ENCODE assay signal across 8 cellular contexts in the genomic region with DNA sequence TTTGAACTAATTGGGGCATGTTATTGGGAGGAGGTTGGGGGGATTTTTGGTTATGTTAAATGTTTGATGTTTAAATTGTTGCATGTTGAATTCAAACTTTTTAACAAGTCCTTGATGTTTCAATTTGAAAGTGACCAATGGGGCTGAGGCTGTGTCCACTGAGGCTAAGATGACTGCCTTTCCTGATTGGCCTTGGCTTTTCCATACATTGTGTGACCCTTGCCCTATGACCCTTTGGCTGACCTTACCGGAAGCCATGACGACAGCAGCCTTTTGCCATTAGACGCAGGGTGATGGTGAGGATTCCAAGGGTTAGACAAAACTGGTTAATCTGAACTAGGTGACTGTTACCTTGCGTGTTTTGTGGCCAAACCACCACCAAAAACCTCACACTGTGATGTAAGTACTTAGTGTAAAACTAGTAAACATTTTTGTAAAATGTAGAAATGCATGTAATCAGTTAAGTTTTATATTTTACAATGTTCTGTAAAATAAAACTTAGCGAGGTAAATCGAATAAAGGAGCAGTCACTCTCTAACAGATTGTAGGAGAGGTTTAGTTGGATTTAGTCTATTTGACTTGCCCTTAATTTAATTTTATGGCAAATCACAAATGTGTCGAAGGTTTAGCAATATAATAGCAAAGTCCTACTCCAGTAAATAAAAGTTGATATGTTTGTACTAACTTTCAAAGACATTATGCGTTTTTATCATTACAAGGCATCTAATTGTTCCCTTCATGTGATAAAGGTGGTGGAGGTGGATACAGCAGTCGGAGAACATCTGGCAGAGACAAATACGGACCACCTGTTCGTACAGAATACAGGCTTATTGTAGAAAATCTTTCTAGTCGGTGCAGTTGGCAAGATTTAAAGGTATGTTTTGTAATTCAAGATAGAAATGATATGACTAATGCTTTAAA. TPM values are rescaled to one million over a fixed set of nuclear protein-coding genes. Genes with fewer than 3 reads are reported as not detected.
DNase-seq lines count a peak whose midpoint lies in the region; ATAC-seq, FAIRE-seq and TF ChIP-seq lines count a peak whose summit lies in the region.

No MANE protein-coding gene starts in this region.

- no peak for DNase-seq in BE2C
- peak; percentile 31 to 86 (median 51) for DNase-seq in K562 (ENCODE audit: extremely low read depth in 1 of 4, low spot score in 3 of 4)
- DNase-seq in lung microvascular endothelial cell (ENCODE audit: low read depth in 2 of 2), result peak; percentile 17 to 43
- DNase-seq in NCI-H526 (lab: John Stamatoyannopoulos, UW), result no peak
- no peak for DNase-seq in islet precursor cell

- H4K20me1 ChIP-seq in K562 (replicated peaks; ENCODE audit: control insufficient read depth, insufficient read depth, low read length), result peaks cover 13% of the 10 kb centered on the region; the same call in 1 of the 2 replicates

- H3K4me1 ChIP-seq in BE2C, result no peaks in the 10 kb centered on the region
- H3K4me1 ChIP-seq in K562 (replicated peaks in 1 of 2; ENCODE audit: control insufficient read depth in 2 of 2, insufficient read depth in 2 of 2, low read length in 2 of 2), result peaks cover 7 to 8% of the 10 kb centered on the region in 2 experiments; a peak in 4 of 5 replicates
- H3K4me1 ChIP-seq in urinary bladder (ENCODE audit: insufficient read depth), result no peaks in the 10 kb centered on the region

- ATAC-seq in K562 (peak; percentile 22), GM18517 (IDR thresholded peaks at IDR 0.05; ENCODE audit: unreplicated experiment) (no peak)

- no peak for TF ChIP-seq CTCF in BE2C (IDR thresholded peaks at IDR 0.05; ENCODE audit: low read depth, low read length)
- no peak for TF ChIP-seq CTCF in K562 (IDR thresholded peaks at IDR 0.05 in 2 of 3, conservative IDR thresholded peaks at IDR 0.05 in 1 of 3; ENCODE audit: insufficient read depth in 2 of 3, low read depth in 1 of 3, low read length in 3 of 3)

- TF ChIP-seq POLR2A in K562 (conservative IDR thresholded peaks at IDR 0.05), result peak; percentile 8; the same call in 1 of the 2 replicates

- no peak overlapping the region for H2AFZ ChIP-seq in K562 (ENCODE audit: low read depth, low read length)

- BruUV-seq in K562 (replicated peaks; lab: Mats Ljungman, UMichigan), result TSS peak; percentile 44

- no peak for TF ChIP-seq EP300 in K562 (IDR thresholded peaks at IDR 0.05; ENCODE audit: low read length)

- intact Hi-C loops in K562 (cut with micrococcal nuclease), result loop anchor here (5.0 to 10.0 kb wide), 2 partner anchors 58 to 266 kb away; a partner anchor contains a TSS

- H3K4me2 ChIP-seq in K562 (ENCODE audit: insufficient read depth, low read length), result peak overlapping the region; percentile 85

- CTCF ChIA-PET in K562 (lab: Yijun Ruan, JAX; ENCODE audit: low intra/inter-chr PET ratio), result no interaction called here

- POLR2A ChIA-PET in K562 (lab: Yijun Ruan, JAX), result interaction anchor here (0.6 to 3.8 kb wide), 15 partner anchors 10 to 535 kb away, joined by 3 to 27 read pairs (median 5); a partner anchor contains a TSS

- H3K27me3 ChIP-seq in BE2C (no peaks in the 10 kb centered on the region), K562 (ENCODE audit: control insufficient read depth in 2 of 2, insufficient read depth in 2 of 2, low read length in 2 of 2) (no peaks in the 10 kb centered on the region)

- FAIRE-seq in K562 (lab: Jason Lieb, UNC), result peak; percentile 77

- H3K79me2 ChIP-seq in K562 (ENCODE audit: control insufficient read depth, insufficient read depth, low read length), result peaks cover 53% of the 10 kb centered on the region

- no peak for TF ChIP-seq RAD21 in K562 (CRISPR knock-in tag; conservative IDR thresholded peaks at IDR 0.05 in 1 of 2, IDR thresholded peaks at IDR 0.05 in 1 of 2)

- WGBS in K562 (ENCODE audit: insufficient coverage, low coverage, missing lambda C conversion rate), result 45% methylated on average over 12 of the region's 12 CpGs
- 51% methylated on average over 12 of the region's 12 CpGs for WGBS in urinary bladder

- peak overlapping the region; percentile 97 for H3K27ac ChIP-seq in KOPT-K1 (ENCODE audit: low read depth, low read length, poor library complexity, severe bottlenecking)
- peak overlapping the region; percentile 100 for H3K27ac ChIP-seq in K562 (ENCODE audit: extremely low read depth, low read depth, low read length)
- no peak overlapping the region for H3K27ac ChIP-seq in urinary bladder (ENCODE audit: low read depth)

- H3K36me3 ChIP-seq in BE2C (peaks cover 57% of the 10 kb centered on the region), KOPT-K1 (ENCODE audit: insufficient read depth, low read length) (peaks cover 56% of the 10 kb centered on the region), K562 (ENCODE audit: control insufficient read depth, insufficient read depth, low read length) (peaks cover 55% of the 10 kb centered on the region), urinary bladder (ENCODE audit: insufficient read depth) (peaks cover 5% of the 10 kb centered on the region)

- H3K9me1 ChIP-seq in K562 (ENCODE audit: control insufficient read depth, insufficient read depth, low read length), result peaks cover 4% of the 10 kb centered on the region

- no peaks in the 10 kb centered on the region for H3K9me3 ChIP-seq in BE2C
- H3K9me3 ChIP-seq in KOPT-K1 (ENCODE audit: insufficient read depth, low read length, poor library complexity, severe bottlenecking), result no peaks in the 10 kb centered on the region
- H3K9me3 ChIP-seq in K562 (replicated peaks; ENCODE audit: control insufficient read depth, insufficient read depth, low read depth, low read length), result 0 out of 2 replicates have a peak, but pooled peaks cover 3% of the 10 kb centered on the region

- peak overlapping the region; percentile 84 to 100; a peak in 3 of 4 replicates for H3K9ac ChIP-seq in K562 (ENCODE audit: insufficient read depth in 1 of 2, low read depth in 2 of 2, low read length in 2 of 2)

- in situ Hi-C loops in K562 (cut with MboI), result loop anchor here (10.0 kb wide), 1 partner anchor 236 kb away; no protein-coding TSS in a partner anchor

- peak overlapping the region; percentile 95 for H3K4me3 ChIP-seq in BE2C (ENCODE audit: low read depth, low read length)
- H3K4me3 ChIP-seq in K562, result peak overlapping the region; percentile 92
- peak overlapping the region; percentile 99 for H3K4me3 ChIP-seq in urinary bladder (ENCODE audit: low read depth, low read length)

TF ChIP-seq in K562, 482 proteins besides CTCF, POLR2A, EP300 and RAD21 (continues in another document):
- TF ChIP-seq, protein P1, sequence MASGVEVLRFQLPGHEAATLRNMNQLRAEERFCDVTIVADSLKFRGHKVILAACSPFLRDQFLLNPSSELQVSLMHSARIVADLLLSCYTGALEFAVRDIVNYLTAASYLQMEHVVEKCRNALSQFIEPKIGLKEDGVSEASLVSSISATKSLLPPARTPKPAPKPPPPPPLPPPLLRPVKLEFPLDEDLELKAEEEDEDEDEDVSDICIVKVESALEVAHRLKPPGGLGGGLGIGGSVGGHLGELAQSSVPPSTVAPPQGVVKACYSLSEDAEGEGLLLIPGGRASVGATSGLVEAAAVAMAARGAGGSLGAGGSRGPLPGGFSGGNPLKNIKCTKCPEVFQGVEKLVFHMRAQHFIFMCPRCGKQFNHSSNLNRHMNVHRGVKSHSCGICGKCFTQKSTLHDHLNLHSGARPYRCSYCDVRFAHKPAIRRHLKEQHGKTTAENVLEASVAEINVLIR (CRISPR knock-in tag; IDR thresholded peaks at IDR 0.05), result peak; percentile 33; the same call in 1 of the 2 replicates

RNA-seq across cellular contexts. Expression of a gene that starts 1.6 kb away (rescaled TPM):
- 126 TPM for polyA plus RNA-seq in BE2C (2012; ENCODE audit: insufficient read depth, insufficient read length, low read depth)
- total RNA-seq in K562 (2011; cell fraction: chromatin; rRNA removed; ENCODE audit: low replicate concordance), result 123 and 206 TPM in 2 replicates
- 65.5 and 74.5 TPM in 2 replicates for total RNA-seq in K562 (2011; cell fraction: nucleolus; rRNA removed)
- total RNA-seq in K562 (2011; cell fraction: nucleoplasm; rRNA removed), result 119 and 180 TPM in 2 replicates
- total RNA-seq in K562 (2014; rRNA removed), result 52.4 and 55.6 TPM in 2 replicates
- total RNA-seq in K562 (2014; rRNA removed; fragmentation: Illumina TruSeq; extraction: Trizol), result 73.1 and 81.5 TPM in 2 replicates
- total RNA-seq in K562 (2015; rRNA removed; fragmentation: Illumina TruSeq; extraction: Trizol), result 78.8 and 80.4 TPM in 2 replicates
- 140 and 141 TPM in 2 replicates for total RNA-seq in K562 (2021)
- 86.1 and 138 TPM in 2 replicates for polyA plus RNA-seq in K562 (2011; rRNA removed)
- polyA plus RNA-seq in K562 (2011; cell fraction: cytosol; rRNA removed), result 37.4 and 44.4 TPM in 2 replicates
- 287 and 290 TPM in 2 replicates for polyA plus RNA-seq in K562 (2011; cell fraction: nucleus; rRNA removed)
- polyA plus RNA-seq in K562 (2012), result 89.0 and 99.0 TPM in 2 replicates
- polyA plus RNA-seq in K562 (2014; fragmentation: Illumina TruSeq; extraction: Trizol), result 101 and 117 TPM in 2 replicates
- polyA plus RNA-seq in K562 (2014; fragmentation: Nextera tagmentation; extraction: Ambion mirVana), result 100 to 1,000 TPM; 148 to 165 TPM
- polyA plus RNA-seq in K562 (2014; rRNA removed), result 86.5 and 91.3 TPM in 2 replicates
- 119 and 177 TPM in 2 replicates for polyA minus RNA-seq in K562 (2011; rRNA and poly(A)+ RNA removed)
- polyA minus RNA-seq in K562 (2011; cell fraction: cytosol; rRNA and poly(A)+ RNA removed), result 45.1 and 79.8 TPM in 2 replicates
- polyA minus RNA-seq in K562 (2011; cell fraction: nucleus; rRNA and poly(A)+ RNA removed), result 56.4 and 90.7 TPM in 2 replicates
- total RNA-seq in lung microvascular endothelial cell, result 32.7 and 38.9 TPM in 2 replicates
- 87.2 TPM for total RNA-seq in urinary bladder
- 54.7 TPM for polyA plus RNA-seq in urinary bladder

RNA-seq across cellular contexts. Expression of a gene that starts 48.2 kb away (rescaled TPM):
- polyA plus RNA-seq in BE2C (2012; ENCODE audit: insufficient read depth, insufficient read length, low read depth), result 2.2 TPM
- 96.6 and 129 TPM in 2 replicates for total RNA-seq in K562 (2011; cell fraction: chromatin; rRNA removed; ENCODE audit: low replicate concordance)
- 68.4 and 71.2 TPM in 2 replicates for total RNA-seq in K562 (2011; cell fraction: nucleolus; rRNA removed)
- 92.8 and 140 TPM in 2 replicates for total RNA-seq in K562 (2011; cell fraction: nucleoplasm; rRNA removed)
- total RNA-seq in K562 (2014; rRNA removed) (5.5 and 6.2 TPM in 2 replicates), K562 (2014; rRNA removed; fragmentation: Illumina TruSeq; extraction: Trizol) (3.4 and 4.1 TPM in 2 replicates), K562 (2015; rRNA removed; fragmentation: Illumina TruSeq; extraction: Trizol) (3.2 and 3.4 TPM in 2 replicates), K562 (2021) (6.1 and 9.4 TPM in 2 replicates), lung microvascular endothelial cell (1.5 and 2.6 TPM in 2 replicates), urinary bladder (14.5 TPM)
- polyA plus RNA-seq in K562 (2011; rRNA removed) (10.0 and 18.3 TPM in 2 replicates), K562 (2014; fragmentation: Illumina TruSeq; extraction: Trizol) (4.1 and 4.4 TPM in 2 replicates), K562 (2014; fragmentation: Nextera tagmentation; extraction: Ambion mirVana) (1 to 10 TPM in 1 of 2 experiments, under 1 TPM in 1; 0.77 to 1.1 TPM), K562 (2014; rRNA removed) (7.7 and 7.9 TPM in 2 replicates), urinary bladder (5.6 TPM)
- 4.0 and 5.7 TPM in 2 replicates for polyA plus RNA-seq in K562 (2011; cell fraction: cytosol; rRNA removed)
- 87.5 and 104 TPM in 2 replicates for polyA plus RNA-seq in K562 (2011; cell fraction: nucleus; rRNA removed)
- 4.0 and 8.9 TPM in 2 replicates for polyA plus RNA-seq in K562 (2012)
- polyA minus RNA-seq in K562 (2011; rRNA and poly(A)+ RNA removed), result 13.1 and 17.4 TPM in 2 replicates
- polyA minus RNA-seq in K562 (2011; cell fraction: cytosol; rRNA and poly(A)+ RNA removed), result 2.8 and 3.2 TPM in 2 replicates
- polyA minus RNA-seq in K562 (2011; cell fraction: nucleus; rRNA and poly(A)+ RNA removed), result 28.9 and 38.0 TPM in 2 replicates

Comparison
In these comparisons a context has a peak if more than half of its experiments do, and no peak if none do; other contexts are left out.
1. DNase-seq: peak in K562 (4 of 4) and lung microvascular endothelial cell (2 of 2); none in BE2C (single experiment), NCI-H526 (0 of 2) and islet precursor cell (single experiment).
2. Peak in every context shown above with its lines, with median percentiles within 50 percentile points of each other: H3K4me3 ChIP-seq.